ENCODE assay signal across 17 cellular contexts in the genomic region with DNA sequence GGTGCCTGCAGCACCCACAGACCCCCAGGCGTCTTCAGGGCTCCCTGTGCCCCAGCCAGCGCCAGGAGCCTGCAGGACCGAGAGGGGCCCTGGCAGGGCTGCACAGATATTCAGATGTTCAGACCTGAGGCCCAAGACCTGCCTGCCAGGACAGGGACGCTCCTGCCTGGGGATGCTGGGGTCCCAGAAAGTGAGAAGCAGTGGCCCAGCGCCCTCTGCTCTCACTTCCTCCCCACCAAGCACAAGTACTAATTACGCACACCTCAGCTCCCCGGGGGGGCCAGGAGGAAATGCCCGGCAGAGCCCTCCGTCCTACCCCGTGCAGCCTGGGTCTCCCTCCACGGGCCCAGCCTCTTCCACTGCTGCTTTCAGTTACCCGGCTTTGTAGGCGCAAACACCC. TPM values are rescaled to one million over a fixed set of nuclear protein-coding genes. Genes with fewer than 3 reads are reported as not detected.
DNase-seq lines count a peak whose midpoint lies in the region; ATAC-seq and TF ChIP-seq lines count a peak whose summit lies in the region.
"Had no signal": no experiment of that assay in that cellular context is flagged by ENCODE, and none has a peak within 500 bp of the region (broad histone marks: within the 10 kb centered on the region; RNA-seq: fewer than 3 reads in every experiment).

No MANE protein-coding gene starts in this region.

- WGBS in heart right ventricle, 2 donors: 76 to 81% methylated on average over 13 of the region's 13 CpGs

- DNase-seq in Right ventricle myocardium superior (peak; percentile 12), heart right ventricle (no peak), Peyer's patch (peak in 2 of 3 donors; percentile 90 to 91), amygdala (lab: John Stamatoyannopoulos, UW) (no peak), EL (no peak), glomerular visceral epithelial cell (ENCODE audit: extremely low spot score) (no peak)
- DNase-seq: activated CD4-positive, alpha-beta T cell treated with anti-CD3 and anti-CD28 coated beads for 48 hours; DND-41; gastrocnemius medialis; NCI-H510A; stimulated activated CD4-positive, alpha-beta T cell treated with anti-CD3 and anti-CD28 coated beads, Interleukin-1b, Interleukin-23, amount 100 ng/mL, for 48 hours; stimulated activated naive CD8-positive, alpha-beta T cell treated with anti-CD3 and anti-CD28 coated beads, Interleukin-15, amount 100 ng/mL, for 72 hours had no signal

- intact Hi-C loops in Right ventricle myocardium superior (cut with DNase I) (no loop called here), heart right ventricle (cut with DNase I) (no loop called here)

- H3K4me3 ChIP-seq in heart right ventricle: no peak overlapping the region
- peak overlapping the region in 2 of 4 donors; percentile 18 to 44 for H3K4me3 ChIP-seq in Peyer's patch
- H3K4me3 ChIP-seq: coronary artery, gastrocnemius medialis had no signal

- TF ChIP-seq POLR2A in Peyer's patch (IDR thresholded peaks at IDR 0.05): no peak

- peaks cover 0 to 7% (median 0%) of the 10 kb centered on the region in 11 donors for H3K9me3 ChIP-seq in heart right ventricle
- H3K9me3 ChIP-seq in Peyer's patch: no peaks in the 10 kb centered on the region
- H3K9me3 ChIP-seq: gastrocnemius medialis had no signal

- no peaks in the 10 kb centered on the region for H3K36me3 ChIP-seq in heart right ventricle
- H3K36me3 ChIP-seq in Peyer's patch: no peaks in the 10 kb centered on the region
- H3K36me3 ChIP-seq: gastrocnemius medialis had no signal

- H3K4me1 ChIP-seq in heart right ventricle (peaks cover 2 to 36% (median 18%) of the 10 kb centered on the region in 9 donors), Peyer's patch (peaks cover 0 to 31% (median 16%) of the 10 kb centered on the region in 4 donors)
- H3K4me1 ChIP-seq: parathyroid adenoma had no signal

- ATAC-seq in Right ventricle myocardium superior (ENCODE audit: poor library complexity) (no peak), heart right ventricle (no peak), HG02852 (IDR thresholded peaks at IDR 0.05; ENCODE audit: unreplicated experiment) (peak; percentile 30), GM18502 (IDR thresholded peaks at IDR 0.05; ENCODE audit: poor library complexity, unreplicated experiment) (no peak)
- ATAC-seq: gastrocnemius medialis; stimulated activated naive CD8-positive, alpha-beta T cell treated with anti-CD3 and anti-CD28 coated beads, Interleukin-15, amount 100 ng/mL, for 72 hours had no signal

- H3K27me3 ChIP-seq in heart right ventricle: peaks cover 0 to 23% (median 0%) of the 10 kb centered on the region in 7 donors
- no peaks in the 10 kb centered on the region for H3K27me3 ChIP-seq in Peyer's patch

- TF ChIP-seq CTCF in heart right ventricle (IDR thresholded peaks at IDR 0.05): no peak
- no peak for TF ChIP-seq CTCF in Peyer's patch (IDR thresholded peaks at IDR 0.05)

- H3K27ac ChIP-seq in heart right ventricle: no peak overlapping the region
- H3K27ac ChIP-seq in Peyer's patch: peak overlapping the region in 2 of 4 donors; percentile 86 to 91
- H3K27ac ChIP-seq: coronary artery, gastrocnemius medialis, KMS-11, parathyroid adenoma had no signal

RNA-seq across cellular contexts. Expression of a gene that starts 28.8 kb away (rescaled TPM):
- total RNA-seq in Right ventricle myocardium superior (28.3 TPM), heart right ventricle (10 to 100 TPM; 22.5 to 40.1 (median 27.7) TPM), Peyer's patch (100 to 1,000 TPM; 137 to 287 (median 203) TPM)
- polyA plus RNA-seq in heart right ventricle: 10 to 100 TPM; 27.0 to 73.8 TPM

RNA-seq across cellular contexts. Expression of a gene that starts 56.0 kb away (rescaled TPM):
- total RNA-seq in Right ventricle myocardium superior (not detected), heart right ventricle (1 to 10 TPM in 1 of 10 donors, under 1 TPM in 4, not detected in 5; 0.34 to 1.0 (median 0.42) TPM), Peyer's patch (1 to 10 TPM in 2 of 4 donors, under 1 TPM in 1, not detected in 1; 0.54 to 3.1 (median 1.7) TPM)
- polyA plus RNA-seq in heart right ventricle: under 1 TPM; 0.17 to 0.22 TPM
- total RNA-seq: gastrocnemius medialis had no signal

Comparison
In these comparisons a context has a peak if more than half of its experiments do, and no peak if none do; other contexts are left out.
1. DNase-seq: peak in Right ventricle myocardium superior (single experiment) and Peyer's patch (2 of 3); none in heart right ventricle (0 of 2), amygdala (0 of 56), EL (single experiment) and glomerular visceral epithelial cell (single experiment).